13 cellular contexts compared by ENCODE assay signal in the genomic region with DNA sequence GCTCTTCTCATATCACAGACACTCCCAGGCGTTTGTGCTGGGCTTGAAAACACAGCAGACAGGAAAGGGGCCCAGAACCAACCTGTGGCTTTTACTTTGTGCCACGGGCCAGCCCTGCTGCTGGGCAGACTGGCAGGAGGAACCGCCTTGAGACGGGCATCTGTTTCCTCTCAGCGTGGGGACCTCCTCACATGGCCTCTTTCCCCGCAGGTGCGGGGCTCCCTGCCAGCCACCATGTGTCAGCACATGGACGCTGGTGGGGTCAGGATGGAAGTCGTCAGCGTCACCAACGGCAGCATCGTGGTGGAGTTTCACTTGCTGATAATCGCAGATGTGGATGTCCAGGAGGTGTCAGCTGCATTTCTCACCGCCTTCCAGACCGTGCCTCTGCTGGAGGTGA. TPM values are rescaled to one million over a fixed set of nuclear protein-coding genes. Genes with fewer than 3 reads are reported as not detected.
DNase-seq lines count a peak whose midpoint lies in the region; TF ChIP-seq lines count a peak whose summit lies in the region.
"Had no signal": no experiment of that assay in that cellular context is flagged by ENCODE, and none has a peak within 500 bp of the region (broad histone marks: within the 10 kb centered on the region; RNA-seq: fewer than 3 reads in every experiment).

No MANE protein-coding gene starts in this region.

- H3K9ac ChIP-seq in skeletal muscle satellite cell (ENCODE audit: low read depth, low read length), result no peak overlapping the region

- H3K4me3 ChIP-seq in NB4 (ENCODE audit: low read depth, low read length) (no peak overlapping the region), WERI-Rb-1 (ENCODE audit: low read depth, low read length) (no peak overlapping the region), skeletal muscle satellite cell (ENCODE audit: low read length) (no peak overlapping the region)
- H3K4me3 ChIP-seq: SJCRH30 had no signal

- H3K4me1 Mint-ChIP-seq in activated CD4-positive, alpha-beta T cell treated with anti-CD3 and anti-CD28 coated beads, Interleukin-2, amount 10 ng/mL, durations not matched to agents 7 days and 5 days, result peaks cover 51% of the 10 kb centered on the region

- H3K36me3 ChIP-seq in WERI-Rb-1, result no peaks in the 10 kb centered on the region
- H3K36me3 ChIP-seq in skeletal muscle satellite cell (ENCODE audit: insufficient read depth, low read length), result no peaks in the 10 kb centered on the region
- H3K36me3 ChIP-seq: SJCRH30 had no signal

- no peak for TF ChIP-seq POLR2A in NB4 (IDR thresholded peaks at IDR 0.05; ENCODE audit: extremely low read depth, insufficient read length)

- no peak overlapping the region for H3K4me3 Mint-ChIP-seq in activated CD4-positive, alpha-beta T cell treated with anti-CD3 and anti-CD28 coated beads, Interleukin-2, amount 10 ng/mL, durations not matched to agents 7 days and 5 days
- H3K4me3 Mint-ChIP-seq: brain, immature natural killer cell, natural killer cell had no signal

- H3K4me1 ChIP-seq in skeletal muscle satellite cell (ENCODE audit: control insufficient read depth, insufficient read depth, low read length), result peaks cover 6% of the 10 kb centered on the region
- H3K4me1 ChIP-seq: SJCRH30 had no signal

- H3K27me3 ChIP-seq in WERI-Rb-1 (ENCODE audit: insufficient read depth, low read depth, severe bottlenecking), result no peaks in the 10 kb centered on the region
- H3K27me3 ChIP-seq in skeletal muscle satellite cell (ENCODE audit: control insufficient read depth, insufficient read depth, low read length), result peaks cover 58% of the 10 kb centered on the region
- H3K27me3 ChIP-seq: SJCRH30 had no signal

- no peaks in the 10 kb centered on the region for H3K9me3 ChIP-seq in WERI-Rb-1 (ENCODE audit: severe bottlenecking)
- no peaks in the 10 kb centered on the region for H3K9me3 ChIP-seq in skeletal muscle satellite cell (replicated peaks; ENCODE audit: low read length)
- H3K9me3 ChIP-seq: SJCRH30 had no signal

- H3K4me2 ChIP-seq in skeletal muscle satellite cell (ENCODE audit: low read length), result peak overlapping the region; percentile 22

- H3K36me3 Mint-ChIP-seq in activated CD4-positive, alpha-beta T cell treated with anti-CD3 and anti-CD28 coated beads, Interleukin-2, amount 10 ng/mL, durations not matched to agents 7 days and 5 days (ENCODE audit: low read depth), result no peaks in the 10 kb centered on the region
- H3K36me3 Mint-ChIP-seq: brain, immature natural killer cell, natural killer cell had no signal

- H3K27ac Mint-ChIP-seq in activated CD4-positive, alpha-beta T cell treated with anti-CD3 and anti-CD28 coated beads, Interleukin-2, amount 10 ng/mL, durations not matched to agents 7 days and 5 days, result no peak overlapping the region
- H3K27ac Mint-ChIP-seq: immature natural killer cell, natural killer cell had no signal

- no peaks in the 10 kb centered on the region for H3K9me3 Mint-ChIP-seq in activated CD4-positive, alpha-beta T cell treated with anti-CD3 and anti-CD28 coated beads, Interleukin-2, amount 10 ng/mL, durations not matched to agents 7 days and 5 days
- H3K9me3 Mint-ChIP-seq: natural killer cell had no signal

- H3K27me3 Mint-ChIP-seq in activated CD4-positive, alpha-beta T cell treated with anti-CD3 and anti-CD28 coated beads, Interleukin-2, amount 10 ng/mL, durations not matched to agents 7 days and 5 days, result peaks cover 52% of the 10 kb centered on the region

- DNase-seq in activated CD4-positive, alpha-beta T cell treated with anti-CD3 and anti-CD28 coated beads, Interleukin-2, amount 10 ng/mL, durations not matched to agents 7 days and 5 days, result peak; percentile 31
- DNase-seq in activated CD4-positive, alpha-beta T cell treated with anti-CD3 and anti-CD28 coated beads, Interleukin-2, amount 50 U/mL, for 1 hour, result no peak
- DNase-seq in NB4 (ENCODE audit: low read depth), result peak; percentile 35
- DNase-seq in WERI-Rb-1, result no peak
- no peak for DNase-seq in GM19238 (ENCODE audit: insufficient read length, low spot score)
- no peak for DNase-seq in NCI-H2227 (lab: John Stamatoyannopoulos, UW; ENCODE audit: unreplicated experiment)
- DNase-seq in NK-92 (lab: John Stamatoyannopoulos, UW; ENCODE audit: unreplicated experiment), result no peak
- DNase-seq: immature natural killer cell, natural killer cell, SJCRH30 had no signal

- POLR2A ChIA-PET in activated CD4-positive, alpha-beta T cell treated with anti-CD3 and anti-CD28 coated beads, Interleukin-2, amount 10 ng/mL, durations not matched to agents 7 days and 5 days (lab: Charles Lee), result no interaction called here

- TF ChIP-seq CTCF in NB4 (IDR thresholded peaks at IDR 0.05; ENCODE audit: low read depth, low read length) (no peak), WERI-Rb-1 (IDR thresholded peaks at IDR 0.05; ENCODE audit: low read depth, low read length) (0 out of 2 replicates have a peak, but pooled peaks have one; percentile 6)

- no peak overlapping the region for H3K27ac ChIP-seq in WERI-Rb-1
- H3K27ac ChIP-seq: SJCRH30 had no signal

- CTCF ChIA-PET in activated CD4-positive, alpha-beta T cell treated with anti-CD3 and anti-CD28 coated beads, Interleukin-2, amount 10 ng/mL, durations not matched to agents 7 days and 5 days (lab: Charles Lee), result interaction anchor here (1.3 to 3.4 kb wide), 4 partner anchors 11 to 507 kb away, joined by 4 to 26 read pairs (median 10); no protein-coding TSS in a partner anchor

RNA-seq across cellular contexts. Expression of gene UMODL1, which starts 47.8 kb away (rescaled TPM):
- total RNA-seq in activated CD4-positive, alpha-beta T cell treated with anti-CD3 and anti-CD28 coated beads, Interleukin-2, amount 10 ng/mL, durations not matched to agents 7 days and 5 days, result under 1 TPM; 0.10 to 0.21 TPM
- not detected in 2 replicates for total RNA-seq in skeletal muscle satellite cell (2012; rRNA removed)
- total RNA-seq: epithelial cell of proximal tubule had no signal

Comparison
In these comparisons a context has a peak if more than half of its experiments do, and no peak if none do; other contexts are left out.
1. DNase-seq: peak in activated CD4-positive, alpha-beta T cell treated with anti-CD3 and anti-CD28 coated beads, Interleukin-2, amount 10 ng/mL, durations not matched to agents 7 days and 5 days (single experiment) and NB4 (single experiment); none in activated CD4-positive, alpha-beta T cell treated with anti-CD3 and anti-CD28 coated beads, Interleukin-2, amount 50 U/mL, for 1 hour (single experiment), WERI-Rb-1 (single experiment), GM19238 (single experiment), NCI-H2227 (single experiment) and NK-92 (single experiment).